In the genomic region with DNA sequence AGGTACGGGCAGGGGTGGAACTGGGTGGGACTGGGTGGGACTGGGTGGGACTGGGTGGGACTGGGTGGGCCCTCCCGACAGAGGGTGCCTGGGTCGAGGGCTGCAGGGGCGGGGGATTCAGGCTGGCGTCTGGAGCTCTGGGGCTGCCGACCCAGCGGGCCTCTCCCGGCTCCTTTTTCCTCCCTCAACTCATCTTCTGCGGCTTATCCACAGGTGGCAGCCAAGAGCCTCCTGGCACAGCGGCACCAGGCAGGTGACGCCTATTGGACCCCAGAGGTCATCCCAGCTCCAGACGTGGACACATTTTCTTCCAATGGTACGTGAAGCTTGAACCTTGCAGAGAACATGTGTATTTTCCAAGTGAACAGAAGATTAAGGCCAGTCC, we compare ENCODE assay signal across 8 cellular contexts. TPM values are rescaled to one million over a fixed set of nuclear protein-coding genes. Genes with fewer than 3 reads are reported as not detected.
DNase-seq lines count a peak whose midpoint lies in the region; ATAC-seq and TF ChIP-seq lines count a peak whose summit lies in the region.

No MANE protein-coding gene starts in this region.

- H3K9ac ChIP-seq in IMR-90 (ENCODE audit: low read depth, low read length), result peak overlapping the region; percentile 71

- peak overlapping the region; percentile 76; the same call in 1 of the 2 replicates for H3K27ac ChIP-seq in IMR-90 (ENCODE audit: insufficient read depth, low read length)

- CTCF ChIA-PET in Calu3 (lab: Charles Lee) (no interaction called here), IMR-90 (lab: Yijun Ruan, JAX) (no interaction called here)
- CTCF ChIA-PET in activated naive CD4-positive, alpha-beta T cell treated with anti-CD3 and anti-CD28 coated beads for 36 hours (lab: Charles Lee), result interaction anchor here (0.6 to 1.2 kb wide), 2 partner anchors 77 to 289 kb away, joined by 3 to 5 read pairs; no protein-coding TSS in a partner anchor

- BruUV-seq in Calu3 (replicated peaks; lab: Mats Ljungman, UMichigan) (no TSS peak), IMR-90 (replicated peaks; lab: Mats Ljungman, UMichigan) (no TSS peak)

- peaks cover 27% of the 10 kb centered on the region for H3K9me3 Mint-ChIP-seq in Calu3 (ENCODE audit: low read depth, unreplicated experiment)
- H3K9me3 Mint-ChIP-seq in activated naive CD4-positive, alpha-beta T cell treated with anti-CD3 and anti-CD28 coated beads for 36 hours, result peaks cover 42% of the 10 kb centered on the region
- H3K9me3 Mint-ChIP-seq in progenitor cell of endocrine pancreas (ENCODE audit: low read depth), result peaks cover 9% of the 10 kb centered on the region

- peaks cover 40% of the 10 kb centered on the region for H3K9me3 ChIP-seq in IMR-90 (ENCODE audit: control insufficient read depth, insufficient read depth, low read length)

- peaks cover 6% of the 10 kb centered on the region; the same call in 1 of the 2 replicates for H3K9me1 ChIP-seq in IMR-90 (ENCODE audit: insufficient read depth, low read length)

- peak overlapping the region; percentile 73 for H3K4me3 ChIP-seq in IMR-90 (ENCODE audit: insufficient read depth, low read depth, low read length)

- H3K56ac ChIP-seq in IMR-90 (ENCODE audit: extremely low read depth, insufficient read depth, low read length), result no peak overlapping the region

- H4K91ac ChIP-seq in IMR-90 (ENCODE audit: insufficient read depth, low read depth, low read length), result no peak overlapping the region; the same call in 1 of the 2 replicates

- H3K79me1 ChIP-seq in IMR-90 (ENCODE audit: low read depth in 1 of 2, low read length in 2 of 2), result peaks cover 27 to 38% of the 10 kb centered on the region in 2 experiments

- no peak for TF ChIP-seq RAD21 in IMR-90 (IDR thresholded peaks at IDR 0.05; ENCODE audit: low read length)

- H4K5ac ChIP-seq in IMR-90 (ENCODE audit: low read depth, low read length), result peak overlapping the region; percentile 87

- H2AK9ac ChIP-seq in IMR-90 (replicated peaks; ENCODE audit: low read depth, low read length, poor library complexity), result peak overlapping the region; percentile 94

- peak overlapping the region; percentile 91 to 92 for H4K8ac ChIP-seq in IMR-90 (ENCODE audit: low read depth in 2 of 2, low read length in 2 of 2)

- H3K27me3 ChIP-seq in IMR-90 (ENCODE audit: control insufficient read depth, insufficient read depth, low read length), result no peaks in the 10 kb centered on the region

- no peaks in the 10 kb centered on the region for H4K20me1 ChIP-seq in IMR-90 (ENCODE audit: insufficient read depth, low read length)

- DNase-seq in Calu3, result peak; percentile 31
- peak; percentile 12 for DNase-seq in IMR-90
- peak; percentile 59 for DNase-seq in activated naive CD4-positive, alpha-beta T cell treated with anti-CD3 and anti-CD28 coated beads for 36 hours
- DNase-seq in head of caudate nucleus, result peak in 41 of 42 donors; percentile 5 to 77 (median 44)
- no peak for DNase-seq in progenitor cell of endocrine pancreas (ENCODE audit: low spot score, unreplicated experiment)

- H2AK5ac ChIP-seq in IMR-90 (ENCODE audit: low read depth, low read length), result no peak overlapping the region

- peak overlapping the region; percentile 93 for H2AFZ ChIP-seq in IMR-90 (replicated peaks; ENCODE audit: low read length, poor library complexity)

- H3K4ac ChIP-seq in IMR-90 (ENCODE audit: low read depth, low read length), result peak overlapping the region; percentile 76

- in situ Hi-C loops in IMR-90 (cut with MboI; ENCODE audit: low sequenced_read_pairs), result no loop called here

- H2BK120ac ChIP-seq in IMR-90 (ENCODE audit: low read depth, low read length), result no peak overlapping the region

- H3K14ac ChIP-seq in IMR-90 (replicated peaks; ENCODE audit: low read depth, low read length), result peak overlapping the region; percentile 60; the same call in 1 of the 2 replicates

- H3K4me1 Mint-ChIP-seq in Calu3 (ENCODE audit: low read depth, unreplicated experiment) (peaks cover 18% of the 10 kb centered on the region), progenitor cell of endocrine pancreas (ENCODE audit: low read depth) (peaks cover 20% of the 10 kb centered on the region)
- peaks cover 29% of the 10 kb centered on the region for H3K4me1 Mint-ChIP-seq in activated naive CD4-positive, alpha-beta T cell treated with anti-CD3 and anti-CD28 coated beads for 36 hours (ENCODE audit: low read depth)

- TF ChIP-seq CTCF in Calu3 (IDR thresholded peaks at IDR 0.05; ENCODE audit: unreplicated experiment), result peak; percentile 25
- peak; percentile 33; the same call in 1 of the 2 replicates for TF ChIP-seq CTCF in IMR-90 (conservative IDR thresholded peaks at IDR 0.05; ENCODE audit: low read depth, low read length)
- TF ChIP-seq CTCF in progenitor cell of endocrine pancreas (IDR thresholded peaks at IDR 0.05; ENCODE audit: unreplicated experiment), result peak; percentile 53

- H2BK5ac ChIP-seq in IMR-90 (ENCODE audit: low read depth, low read length, poor library complexity, severe bottlenecking), result peak overlapping the region; percentile 57

- H3K27me3 Mint-ChIP-seq in Calu3 (ENCODE audit: unreplicated experiment) (no peaks in the 10 kb centered on the region), progenitor cell of endocrine pancreas (no peaks in the 10 kb centered on the region)
- no peaks in the 10 kb centered on the region for H3K27me3 Mint-ChIP-seq in activated naive CD4-positive, alpha-beta T cell treated with anti-CD3 and anti-CD28 coated beads for 36 hours (ENCODE audit: low read depth)

- peaks cover 36% of the 10 kb centered on the region for H3K36me3 ChIP-seq in IMR-90 (ENCODE audit: control insufficient read depth, insufficient read depth, low read length)

- H3K18ac ChIP-seq in IMR-90 (ENCODE audit: low read depth, low read length), result no peak overlapping the region

- H3K4me2 ChIP-seq in IMR-90 (ENCODE audit: low read depth, low read length), result peak overlapping the region; percentile 95

- intact Hi-C loops in Calu3 (cut with micrococcal nuclease; ENCODE audit: unreplicated experiment) (no loop called here), IMR-90 (cut with micrococcal nuclease) (no loop called here), head of caudate nucleus (cut with DNase I) (no loop called here)
- intact Hi-C loops in activated naive CD4-positive, alpha-beta T cell treated with anti-CD3 and anti-CD28 coated beads for 36 hours (cut with micrococcal nuclease), result loop anchor here (1.0 to 10.0 kb wide), 4 partner anchors 50 to 213 kb away; a partner anchor contains a TSS

- dilution Hi-C loops in IMR-90 (cut with HindIII; ENCODE audit: low sequenced_read_pairs, unreplicated experiment), result no loop called here

- 13% methylated on average over 3 of the region's 13 CpGs; no CpG with 5 or more reads in 1 of the 2 experiments for WGBS in IMR-90 (ENCODE audit: extremely low coverage in 2 of 2, insufficient read length in 1 of 2), 2 experiments

- POLR2A ChIA-PET in IMR-90 (lab: Charles Lee; ENCODE audit: unreplicated experiment), result interaction anchor here (0.5 kb wide), 1 partner anchor 12 kb away, joined by 3 read pairs; no protein-coding TSS in a partner anchor

- TF ChIP-seq POLR2A in IMR-90 (IDR thresholded peaks at IDR 0.05; ENCODE audit: low read depth, low read length), result no peak

- H3K4me3 Mint-ChIP-seq in Calu3 (ENCODE audit: low read depth, unreplicated experiment) (peak overlapping the region; percentile 86), progenitor cell of endocrine pancreas (ENCODE audit: low read depth) (peak overlapping the region; percentile 91)
- H3K4me3 Mint-ChIP-seq in activated naive CD4-positive, alpha-beta T cell treated with anti-CD3 and anti-CD28 coated beads for 36 hours, result peak overlapping the region; percentile 94

- ATAC-seq in IMR-90 (ENCODE audit: low read depth) (peak; percentile 19), HG02852 (IDR thresholded peaks at IDR 0.05; ENCODE audit: unreplicated experiment) (no peak), HG02970 (IDR thresholded peaks at IDR 0.05; ENCODE audit: low FRiP score, unreplicated experiment) (no peak), GM19351 (IDR thresholded peaks at IDR 0.05; ENCODE audit: unreplicated experiment) (no peak)

- H3K36me3 Mint-ChIP-seq in Calu3 (ENCODE audit: insufficient read depth, unreplicated experiment) (peaks cover 62% of the 10 kb centered on the region), progenitor cell of endocrine pancreas (ENCODE audit: insufficient read depth) (peaks cover 43% of the 10 kb centered on the region)
- peaks cover 59% of the 10 kb centered on the region for H3K36me3 Mint-ChIP-seq in activated naive CD4-positive, alpha-beta T cell treated with anti-CD3 and anti-CD28 coated beads for 36 hours (ENCODE audit: low read depth)

- H2BK20ac ChIP-seq in IMR-90 (ENCODE audit: low read depth, low read length), result no peak overlapping the region

- no peak overlapping the region for H3K23ac ChIP-seq in IMR-90 (ENCODE audit: low read depth, low read length)

- H2BK15ac ChIP-seq in IMR-90 (ENCODE audit: low read depth, low read length), result no peak overlapping the region

- peaks cover 5% of the 10 kb centered on the region for H3K4me1 ChIP-seq in IMR-90 (ENCODE audit: control insufficient read depth, insufficient read depth, low read length)

- H3K27ac Mint-ChIP-seq in Calu3 (ENCODE audit: unreplicated experiment), result peak overlapping the region; percentile 66
- peak overlapping the region; percentile 92 for H3K27ac Mint-ChIP-seq in activated naive CD4-positive, alpha-beta T cell treated with anti-CD3 and anti-CD28 coated beads for 36 hours
- H3K27ac Mint-ChIP-seq in progenitor cell of endocrine pancreas, result peak overlapping the region; percentile 99

RNA-seq across cellular contexts. Expression of a gene that starts 0.5 kb away (rescaled TPM):
- 65.3 and 68.5 TPM in 2 replicates for total RNA-seq in Calu3 (2022)
- total RNA-seq in IMR-90 (2012; rRNA removed), result 35.3 and 45.9 TPM in 2 replicates
- 14.4 and 19.3 TPM in 2 replicates for polyA plus RNA-seq in IMR-90 (2012; rRNA removed)
- polyA plus RNA-seq in IMR-90 (2012; cell fraction: cytosol; rRNA removed), result 16.7 and 18.3 TPM in 2 replicates
- polyA plus RNA-seq in IMR-90 (2012; cell fraction: nucleus; rRNA removed; ENCODE audit: low replicate concordance), result 21.0 and 21.4 TPM in 2 replicates
- total RNA-seq in activated naive CD4-positive, alpha-beta T cell treated with anti-CD3 and anti-CD28 coated beads for 36 hours, result 10 to 100 TPM; 32.4 to 35.4 TPM
- total RNA-seq in progenitor cell of endocrine pancreas, result 61.0 and 70.5 TPM in 2 replicates

RNA-seq across cellular contexts. Expression of a gene that starts 46.4 kb away (rescaled TPM):
- 43.2 and 44.6 TPM in 2 replicates for total RNA-seq in Calu3 (2022)
- total RNA-seq in IMR-90 (2012; rRNA removed), result 12.5 and 15.2 TPM in 2 replicates
- polyA plus RNA-seq in IMR-90 (2012; rRNA removed), result 11.0 and 12.1 TPM in 2 replicates
- 7.0 and 8.9 TPM in 2 replicates for polyA plus RNA-seq in IMR-90 (2012; cell fraction: cytosol; rRNA removed)
- 18.6 and 24.2 TPM in 2 replicates for polyA plus RNA-seq in IMR-90 (2012; cell fraction: nucleus; rRNA removed; ENCODE audit: low replicate concordance)
- 10 to 100 TPM; 14.6 to 16.9 TPM for total RNA-seq in activated naive CD4-positive, alpha-beta T cell treated with anti-CD3 and anti-CD28 coated beads for 36 hours
- total RNA-seq in progenitor cell of endocrine pancreas, result 26.1 and 29.0 TPM in 2 replicates

RNA-seq across cellular contexts. Expression of a gene that starts 49.5 kb away (rescaled TPM):
- 12.1 and 12.8 TPM in 2 replicates for total RNA-seq in Calu3 (2022)
- total RNA-seq in IMR-90 (2012; rRNA removed), result 3.9 and 4.4 TPM in 2 replicates
- polyA plus RNA-seq in IMR-90 (2012; rRNA removed), result 1.5 and 2.1 TPM in 2 replicates
- polyA plus RNA-seq in IMR-90 (2012; cell fraction: cytosol; rRNA removed), result 0.74 and 0.92 TPM in 2 replicates
- 5.1 and 8.2 TPM in 2 replicates for polyA plus RNA-seq in IMR-90 (2012; cell fraction: nucleus; rRNA removed; ENCODE audit: low replicate concordance)
- 1 to 10 TPM; 3.2 to 3.6 TPM for total RNA-seq in activated naive CD4-positive, alpha-beta T cell treated with anti-CD3 and anti-CD28 coated beads for 36 hours
- 18.1 and 18.2 TPM in 2 replicates for total RNA-seq in progenitor cell of endocrine pancreas
